Comparison of ENCODE assay signal across 1 cellular context in the genomic region with DNA sequence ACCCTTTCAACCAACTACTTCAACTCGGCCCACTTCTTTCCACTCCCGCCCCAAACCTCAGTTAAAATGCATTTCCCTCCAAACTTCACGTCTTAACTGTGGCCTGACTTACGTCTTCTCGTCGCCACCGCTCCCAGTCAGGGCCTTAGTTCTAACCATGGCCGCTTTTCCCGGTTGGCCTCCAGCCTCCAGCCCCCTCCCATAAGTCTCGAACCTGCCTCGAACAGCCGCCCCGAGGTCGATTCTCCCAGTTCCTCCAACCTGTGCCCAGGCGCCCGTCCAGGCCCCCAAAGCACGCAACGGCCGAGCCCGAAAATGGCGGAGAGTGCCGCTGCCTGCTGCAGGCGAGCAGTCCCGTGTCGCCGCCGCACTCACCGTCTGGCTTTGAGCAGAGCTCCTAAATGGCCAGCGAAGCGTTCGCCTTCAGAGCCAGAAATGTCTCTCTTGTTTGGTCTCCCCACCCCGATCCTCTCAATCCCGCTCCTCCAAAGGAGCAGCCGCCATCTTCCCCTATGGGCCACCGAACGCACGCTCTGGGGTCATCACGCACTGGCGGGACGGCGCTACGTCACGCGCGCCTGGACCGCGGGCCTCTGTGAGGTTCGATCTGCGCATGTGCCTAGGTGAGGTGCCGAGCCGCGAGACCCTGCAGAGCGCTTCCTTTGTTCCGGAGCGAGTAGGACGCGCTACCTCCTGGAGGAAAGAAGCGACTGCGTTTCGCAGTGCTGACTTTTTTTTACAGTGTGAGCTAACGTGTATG.
TF ChIP-seq lines count a peak whose summit lies in the region.

Gene WDR33 (minus strand): TSS at position 535 of the 760 bp plus-strand sequence. CDS start 40,190 bp downstream, outside the sequence.

TF ChIP-seq in HepG2, 621 proteins besides CTCF, POLR2A, EP300 and RAD21 (continues in another document):
- no peak for TF ChIP-seq LBX2 (CRISPR knock-in tag; IDR thresholded peaks at IDR 0.05; ENCODE audit: borderline replicate concordance)
- TF ChIP-seq ARNT (IDR thresholded peaks at IDR 0.05): no peak
- 0 out of 2 replicates have a peak, but pooled peaks have one; percentile 52 for TF ChIP-seq THAP7 (CRISPR knock-in tag; IDR thresholded peaks at IDR 0.05)
- peak; percentile 99 for TF ChIP-seq TAF1 (CRISPR knock-in tag; IDR thresholded peaks at IDR 0.05)
- TF ChIP-seq KAT2B (IDR thresholded peaks at IDR 0.05; ENCODE audit: borderline replicate concordance, low read depth, low read length): no peak
- TF ChIP-seq, protein P1, sequence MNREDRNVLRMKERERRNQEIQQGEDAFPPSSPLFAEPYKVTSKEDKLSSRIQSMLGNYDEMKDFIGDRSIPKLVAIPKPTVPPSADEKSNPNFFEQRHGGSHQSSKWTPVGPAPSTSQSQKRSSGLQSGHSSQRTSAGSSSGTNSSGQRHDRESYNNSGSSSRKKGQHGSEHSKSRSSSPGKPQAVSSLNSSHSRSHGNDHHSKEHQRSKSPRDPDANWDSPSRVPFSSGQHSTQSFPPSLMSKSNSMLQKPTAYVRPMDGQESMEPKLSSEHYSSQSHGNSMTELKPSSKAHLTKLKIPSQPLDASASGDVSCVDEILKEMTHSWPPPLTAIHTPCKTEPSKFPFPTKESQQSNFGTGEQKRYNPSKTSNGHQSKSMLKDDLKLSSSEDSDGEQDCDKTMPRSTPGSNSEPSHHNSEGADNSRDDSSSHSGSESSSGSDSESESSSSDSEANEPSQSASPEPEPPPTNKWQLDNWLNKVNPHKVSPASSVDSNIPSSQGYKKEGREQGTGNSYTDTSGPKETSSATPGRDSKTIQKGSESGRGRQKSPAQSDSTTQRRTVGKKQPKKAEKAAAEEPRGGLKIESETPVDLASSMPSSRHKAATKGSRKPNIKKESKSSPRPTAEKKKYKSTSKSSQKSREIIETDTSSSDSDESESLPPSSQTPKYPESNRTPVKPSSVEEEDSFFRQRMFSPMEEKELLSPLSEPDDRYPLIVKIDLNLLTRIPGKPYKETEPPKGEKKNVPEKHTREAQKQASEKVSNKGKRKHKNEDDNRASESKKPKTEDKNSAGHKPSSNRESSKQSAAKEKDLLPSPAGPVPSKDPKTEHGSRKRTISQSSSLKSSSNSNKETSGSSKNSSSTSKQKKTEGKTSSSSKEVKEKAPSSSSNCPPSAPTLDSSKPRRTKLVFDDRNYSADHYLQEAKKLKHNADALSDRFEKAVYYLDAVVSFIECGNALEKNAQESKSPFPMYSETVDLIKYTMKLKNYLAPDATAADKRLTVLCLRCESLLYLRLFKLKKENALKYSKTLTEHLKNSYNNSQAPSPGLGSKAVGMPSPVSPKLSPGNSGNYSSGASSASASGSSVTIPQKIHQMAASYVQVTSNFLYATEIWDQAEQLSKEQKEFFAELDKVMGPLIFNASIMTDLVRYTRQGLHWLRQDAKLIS (CRISPR knock-in tag; IDR thresholded peaks at IDR 0.05): peak; percentile 43; the same call in 1 of the 2 replicates
- TF ChIP-seq ZNF331 (CRISPR knock-in tag; IDR thresholded peaks at IDR 0.05): peak; percentile 94
- peak; percentile 40; the same call in 1 of the 2 replicates for TF ChIP-seq ZNF333 (CRISPR knock-in tag; IDR thresholded peaks at IDR 0.05; ENCODE audit: borderline replicate concordance)
- peak; percentile 87 for TF ChIP-seq GZF1 (CRISPR knock-in tag; IDR thresholded peaks at IDR 0.05)
- TF ChIP-seq ZNF143 (CRISPR knock-in tag; IDR thresholded peaks at IDR 0.05): peak; percentile 52; the same call in 1 of the 2 replicates
- peak; percentile 90 for TF ChIP-seq MTERF4 (CRISPR knock-in tag; IDR thresholded peaks at IDR 0.05)
- peak; percentile 20; the same call in 1 of the 2 replicates for TF ChIP-seq SOX13 (IDR thresholded peaks at IDR 0.05)
- peak in 1 of 2 experiments; percentile 55; a peak in 1 of 4 replicates for TF ChIP-seq SOX13 (CRISPR knock-in tag; conservative IDR thresholded peaks at IDR 0.05 in 1 of 2, IDR thresholded peaks at IDR 0.05 in 1 of 2)
- TF ChIP-seq ZNF205 (CRISPR knock-in tag; IDR thresholded peaks at IDR 0.05): peak; percentile 89; the same call in 1 of the 2 replicates
- TF ChIP-seq, protein P2, sequence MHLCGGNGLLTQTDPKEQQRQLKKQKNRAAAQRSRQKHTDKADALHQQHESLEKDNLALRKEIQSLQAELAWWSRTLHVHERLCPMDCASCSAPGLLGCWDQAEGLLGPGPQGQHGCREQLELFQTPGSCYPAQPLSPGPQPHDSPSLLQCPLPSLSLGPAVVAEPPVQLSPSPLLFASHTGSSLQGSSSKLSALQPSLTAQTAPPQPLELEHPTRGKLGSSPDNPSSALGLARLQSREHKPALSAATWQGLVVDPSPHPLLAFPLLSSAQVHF (CRISPR knock-in tag; IDR thresholded peaks at IDR 0.05): no peak
- TF ChIP-seq AGO1 (IDR thresholded peaks at IDR 0.05; ENCODE audit: low read depth, low read length, poor library complexity, severe bottlenecking): peak; percentile 79
- 0 out of 2 replicates have a peak, but pooled peaks have one; percentile 37 for TF ChIP-seq CENPT (CRISPR knock-in tag; IDR thresholded peaks at IDR 0.05; ENCODE audit: low read depth)
- peak; percentile 91 for TF ChIP-seq RXRA (CRISPR knock-in tag; IDR thresholded peaks at IDR 0.05)
- peak; percentile 77; the same call in 1 of the 2 replicates for TF ChIP-seq ZNF383 (CRISPR knock-in tag; IDR thresholded peaks at IDR 0.05; ENCODE audit: borderline replicate concordance)
- 0 out of 2 replicates have a peak, but pooled peaks have one; percentile 40 for TF ChIP-seq TEAD2 (CRISPR knock-in tag; IDR thresholded peaks at IDR 0.05)
- no peak for TF ChIP-seq ISX (CRISPR knock-in tag; conservative IDR thresholded peaks at IDR 0.05)
- peak; percentile 16; the same call in 1 of the 2 replicates for TF ChIP-seq ZNF264 (CRISPR knock-in tag; IDR thresholded peaks at IDR 0.05)
- TF ChIP-seq KDM3A (CRISPR knock-in tag; IDR thresholded peaks at IDR 0.05; ENCODE audit: low read depth): peak; percentile 87
- TF ChIP-seq, protein P3, sequence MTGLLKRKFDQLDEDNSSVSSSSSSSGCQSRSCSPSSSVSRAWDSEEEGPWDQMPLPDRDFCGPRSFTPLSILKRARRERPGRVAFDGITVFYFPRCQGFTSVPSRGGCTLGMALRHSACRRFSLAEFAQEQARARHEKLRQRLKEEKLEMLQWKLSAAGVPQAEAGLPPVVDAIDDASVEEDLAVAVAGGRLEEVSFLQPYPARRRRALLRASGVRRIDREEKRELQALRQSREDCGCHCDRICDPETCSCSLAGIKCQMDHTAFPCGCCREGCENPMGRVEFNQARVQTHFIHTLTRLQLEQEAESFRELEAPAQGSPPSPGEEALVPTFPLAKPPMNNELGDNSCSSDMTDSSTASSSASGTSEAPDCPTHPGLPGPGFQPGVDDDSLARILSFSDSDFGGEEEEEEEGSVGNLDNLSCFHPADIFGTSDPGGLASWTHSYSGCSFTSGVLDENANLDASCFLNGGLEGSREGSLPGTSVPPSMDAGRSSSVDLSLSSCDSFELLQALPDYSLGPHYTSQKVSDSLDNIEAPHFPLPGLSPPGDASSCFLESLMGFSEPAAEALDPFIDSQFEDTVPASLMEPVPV (CRISPR knock-in tag; IDR thresholded peaks at IDR 0.05): peak; percentile 87
- TF ChIP-seq ZNF230 (CRISPR knock-in tag; IDR thresholded peaks at IDR 0.05): peak; percentile 99
- no peak for TF ChIP-seq ZKSCAN5 (CRISPR knock-in tag; IDR thresholded peaks at IDR 0.05)
- TF ChIP-seq MYC (CRISPR knock-in tag; IDR thresholded peaks at IDR 0.05; ENCODE audit: borderline replicate concordance): peak; percentile 94
- TF ChIP-seq REL (CRISPR knock-in tag; conservative IDR thresholded peaks at IDR 0.05): peak; percentile 87
- TF ChIP-seq ZNF468 (CRISPR knock-in tag; IDR thresholded peaks at IDR 0.05): peak; percentile 45; the same call in 1 of the 2 replicates
- TF ChIP-seq HMGA1 (CRISPR knock-in tag; conservative IDR thresholded peaks at IDR 0.05): no peak
- peak; percentile 90 for TF ChIP-seq SNAI1 (CRISPR knock-in tag; IDR thresholded peaks at IDR 0.05; ENCODE audit: borderline replicate concordance)
- peak; percentile 97 for TF ChIP-seq YY1 (IDR thresholded peaks at IDR 0.05; ENCODE audit: insufficient read depth, insufficient replicate concordance, low read depth, low read length)
- peak; percentile 70; the same call in 1 of the 2 replicates for TF ChIP-seq ZNF547 (CRISPR knock-in tag; IDR thresholded peaks at IDR 0.05)
- TF ChIP-seq BRCA1 (CRISPR knock-in tag; IDR thresholded peaks at IDR 0.05): 0 out of 2 replicates have a peak, but pooled peaks have one; percentile 45
- 0 out of 2 replicates have a peak, but pooled peaks have one; percentile 31 for TF ChIP-seq NFATC3 (CRISPR knock-in tag; IDR thresholded peaks at IDR 0.05)
- peak; percentile 91 for TF ChIP-seq NR2C2 (CRISPR knock-in tag; IDR thresholded peaks at IDR 0.05; ENCODE audit: borderline replicate concordance)
- no peak for TF ChIP-seq LRRFIP1 (CRISPR knock-in tag; conservative IDR thresholded peaks at IDR 0.05)
- peak; percentile 61 for TF ChIP-seq ZNF263 (CRISPR knock-in tag; IDR thresholded peaks at IDR 0.05)
- TF ChIP-seq ERF (CRISPR knock-in tag; IDR thresholded peaks at IDR 0.05): peak; percentile 85
- peak; percentile 95 for TF ChIP-seq HOXA9 (CRISPR knock-in tag; IDR thresholded peaks at IDR 0.05; ENCODE audit: borderline replicate concordance)
- TF ChIP-seq ZNF317 (CRISPR knock-in tag; IDR thresholded peaks at IDR 0.05): peak; percentile 87
- TF ChIP-seq DZIP1 (CRISPR knock-in tag; IDR thresholded peaks at IDR 0.05): peak; percentile 72; the same call in 1 of the 2 replicates
- TF ChIP-seq ZNF292 (CRISPR knock-in tag; IDR thresholded peaks at IDR 0.05; ENCODE audit: borderline replicate concordance, low read depth): peak; percentile 94; the same call in 1 of the 2 replicates
- TF ChIP-seq RFXAP (CRISPR knock-in tag; IDR thresholded peaks at IDR 0.05; ENCODE audit: borderline replicate concordance): peak; percentile 49; the same call in 1 of the 2 replicates
- TF ChIP-seq TERF1 (CRISPR knock-in tag; IDR thresholded peaks at IDR 0.05): no peak
- peak; percentile 70; the same call in 1 of the 2 replicates for TF ChIP-seq SIX4 (CRISPR knock-in tag; IDR thresholded peaks at IDR 0.05)
- TF ChIP-seq IKZF1 (IDR thresholded peaks at IDR 0.05): no peak
- peak; percentile 90 for TF ChIP-seq THAP11 (CRISPR knock-in tag; IDR thresholded peaks at IDR 0.05)
